Comparison of ENCODE assay signal across 28 cellular contexts in the genomic region with DNA sequence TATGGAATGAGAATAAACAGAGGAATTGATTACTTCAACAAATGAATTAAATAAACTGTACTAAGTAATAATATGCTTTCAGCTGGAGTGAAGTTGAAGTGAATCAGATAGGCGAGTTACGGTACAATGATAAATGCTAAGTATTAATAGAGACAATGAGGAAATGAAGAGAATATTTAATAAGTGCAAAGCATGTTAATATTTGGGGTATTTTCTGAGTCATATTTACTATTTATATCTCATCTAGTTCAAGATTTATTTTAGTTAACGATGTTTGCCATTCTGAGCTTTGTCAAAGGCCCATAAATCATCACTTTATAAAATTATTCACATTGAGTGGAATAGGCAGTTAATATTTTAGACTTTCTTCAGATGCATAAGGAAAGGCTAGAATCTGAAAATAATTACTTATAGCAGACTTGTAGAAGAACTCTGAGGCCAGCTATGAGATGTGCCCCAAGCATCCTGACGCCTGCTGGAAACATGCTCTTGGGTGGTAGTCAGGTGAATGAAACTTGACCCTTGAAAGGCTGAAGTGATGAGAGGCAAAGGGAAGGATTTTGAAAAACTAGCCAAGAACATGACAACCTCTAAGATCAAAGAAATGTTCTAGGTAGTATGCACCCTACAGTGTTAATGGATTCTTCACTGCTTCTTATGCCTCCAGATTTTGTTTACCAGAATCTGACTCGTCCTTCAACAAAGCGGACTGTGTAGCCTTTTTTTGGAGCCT.
"Had no signal": no experiment of that assay in that cellular context is flagged by ENCODE, and none has a peak within 500 bp of the region (broad histone marks: within the 10 kb centered on the region; RNA-seq: fewer than 3 reads in every experiment).

No MANE protein-coding gene starts in this region.

- H3K27me3 ChIP-seq: MG63, Peyer's patch had no signal

- ATAC-seq: activated CD8-positive, alpha-beta T cell treated with anti-CD3 and anti-CD28 coated beads for 36 hours; activated T-cell treated with anti-CD3 and anti-CD28 coated beads, Interleukin-2, amount 50 U/mL, for 72 hours; activated T-helper 17 cell treated with anti-CD3 and anti-CD28 coated beads, Interleukin-2, amount 50 U/mL, for 72 hours had no signal

- H3K4me3 ChIP-seq: MG63, Peyer's patch had no signal

- H3K4me1 ChIP-seq: Peyer's patch had no signal

- DNase-seq: activated CD4-positive, alpha-beta T cell treated with anti-CD3 and anti-CD28 coated beads for 1 hour; activated CD4-positive, alpha-beta T cell treated with anti-CD3 and anti-CD28 coated beads for 48 hours; activated CD4-positive, CD25-positive, alpha-beta regulatory T cell; activated CD8-positive, alpha-beta T cell treated with anti-CD3 and anti-CD28 coated beads for 36 hours; activated effector memory CD4-positive, alpha-beta T cell treated with anti-CD3 and anti-CD28 coated beads, Interleukin-2, amount 50 U/mL, for 16 hours; activated naive CD4-positive, alpha-beta T cell; activated naive CD4-positive, alpha-beta T cell treated with anti-CD3 and anti-CD28 coated beads, Interleukin-2, amount 50 U/mL, for 16 hours; activated naive CD8-positive, alpha-beta T cell treated with anti-CD3 and anti-CD28 coated beads for 36 hours; activated T-cell treated with anti-CD3 and anti-CD28 coated beads, Interleukin-2, amount 50 U/mL, for 1 hour; activated T-cell treated with anti-CD3 and anti-CD28 coated beads, Interleukin-2, amount 50 U/mL, for 72 hours; amniotic stem cell; aorta; MG63; NCI-H1092; NCI-H1436 treated with DMSO at 0.1 percent for 48 hours; NCI-H1694 treated with DMSO at 0.1 percent for 48 hours; NCI-H2029; NCI-H2171 treated with DMSO at 0.1 percent for 48 hours; NCI-H2227 treated with DMSO at 0.1 percent for 48 hours; NCI-H446 treated with DMSO at 0.1 percent for 48 hours; NCI-H524; NCI-H69; Peyer's patch; RPMI8226; SIG-M5; T1000; WERI-Rb-1 had no signal

- H3K9me3 ChIP-seq: MG63, Peyer's patch had no signal

- H3K36me3 ChIP-seq: MG63, Peyer's patch, WERI-Rb-1 had no signal

- H3K27ac ChIP-seq: Peyer's patch, WERI-Rb-1 had no signal
